ENCODE assay signal across 22 cellular contexts in genomic region chr10:36017141-36017540, GRCh38.
DNase-seq lines count a peak whose midpoint lies in the region; TF ChIP-seq lines count a peak whose summit lies in the region.
"Had no signal": no experiment of that assay in that cellular context is flagged by ENCODE, and none has a peak within 500 bp of the region (broad histone marks: within the 10 kb centered on the region; RNA-seq: fewer than 3 reads in every experiment).

No MANE protein-coding gene starts in this region.

- H3K9me3 Mint-ChIP-seq in MCF 10A (ENCODE audit: unreplicated experiment), result no peaks in the 10 kb centered on the region
- H3K9me3 Mint-ChIP-seq in activated naive CD4-positive, alpha-beta T cell treated with anti-CD3 and anti-CD28 coated beads, Interleukin-2, amount 10 ng/mL, durations not matched to agents 7 days and 5 days, result peaks cover 6% of the 10 kb centered on the region

- no peaks in the 10 kb centered on the region for H3K27me3 ChIP-seq in breast epithelium
- H3K27me3 ChIP-seq: BLaER1 treated with 17β-estradiol and CSF1 and Interleukin-3, amounts not matched to agents 10 nM and 100 nM had no signal

- TF ChIP-seq POLR2A in breast epithelium (IDR thresholded peaks at IDR 0.05), result no peak

- H3K4me1 ChIP-seq in breast epithelium, result no peaks in the 10 kb centered on the region

- DNase-seq in MCF 10A (ENCODE audit: unreplicated experiment) (peak; percentile 22), breast epithelium (ENCODE audit: low spot score in 2 of 2) (no peak), amniotic epithelial cell (ENCODE audit: low read depth) (peak; percentile 43), epithelial cell of proximal tubule (ENCODE audit: low read depth) (peak; percentile 58), AG20443 (ENCODE audit: low spot score) (no peak), NCI-H187 treated with DMSO at 0.1 percent for 48 hours (lab: John Stamatoyannopoulos, UW) (no peak), superior temporal gyrus (ENCODE audit: extremely low spot score) (no peak)
- DNase-seq in activated naive CD4-positive, alpha-beta T cell treated with anti-CD3 and anti-CD28 coated beads, Interleukin-2, amount 10 ng/mL, durations not matched to agents 7 days and 5 days, result no peak
- DNase-seq: 8988T; CD4-positive, CD25-positive, alpha-beta regulatory T cell; CD8-positive, alpha-beta memory T cell; COR-L47; DMS 273 treated with DMSO at 0.1 percent for 48 hours; DMS53; DND-41; EL; HCEC 1CT had no signal

- no peaks in the 10 kb centered on the region for H3K36me3 ChIP-seq in breast epithelium
- H3K36me3 ChIP-seq: BLaER1 treated with 17β-estradiol and CSF1 and Interleukin-3, amounts not matched to agents 10 nM and 100 nM had no signal

- BruUV-seq in MCF 10A (replicated peaks; lab: Mats Ljungman, UMichigan), result no TSS peak

- peak overlapping the region; percentile 7 for H3K27ac Mint-ChIP-seq in MCF 10A (ENCODE audit: low read depth, unreplicated experiment)
- no peak overlapping the region for H3K27ac Mint-ChIP-seq in activated naive CD4-positive, alpha-beta T cell treated with anti-CD3 and anti-CD28 coated beads, Interleukin-2, amount 10 ng/mL, durations not matched to agents 7 days and 5 days
- H3K27ac Mint-ChIP-seq: B cell; CD4-positive, CD25-positive, alpha-beta regulatory T cell; CD8-positive, alpha-beta memory T cell; IgD-negative memory B cell had no signal

- CTCF ChIA-PET in MCF 10A (lab: Yijun Ruan, JAX), result no interaction called here
- CTCF ChIA-PET in activated naive CD4-positive, alpha-beta T cell treated with anti-CD3 and anti-CD28 coated beads, Interleukin-2, amount 10 ng/mL, durations not matched to agents 7 days and 5 days (lab: Charles Lee), result no interaction called here

- no peaks in the 10 kb centered on the region for H3K36me3 Mint-ChIP-seq in MCF 10A (ENCODE audit: insufficient read depth, unreplicated experiment)
- H3K36me3 Mint-ChIP-seq in activated naive CD4-positive, alpha-beta T cell treated with anti-CD3 and anti-CD28 coated beads, Interleukin-2, amount 10 ng/mL, durations not matched to agents 7 days and 5 days, result no peaks in the 10 kb centered on the region
- H3K36me3 Mint-ChIP-seq: CD4-positive, CD25-positive, alpha-beta regulatory T cell; CD8-positive, alpha-beta memory T cell; IgD-negative memory B cell had no signal

- H3K4me1 Mint-ChIP-seq in MCF 10A (ENCODE audit: insufficient read depth, unreplicated experiment), result peaks cover 17% of the 10 kb centered on the region
- H3K4me1 Mint-ChIP-seq in activated naive CD4-positive, alpha-beta T cell treated with anti-CD3 and anti-CD28 coated beads, Interleukin-2, amount 10 ng/mL, durations not matched to agents 7 days and 5 days, result no peaks in the 10 kb centered on the region
- H3K4me1 Mint-ChIP-seq: B cell; CD4-positive, CD25-positive, alpha-beta regulatory T cell; CD8-positive, alpha-beta memory T cell; IgD-negative memory B cell had no signal

- H3K27ac ChIP-seq in breast epithelium, result no peak overlapping the region
- H3K27ac ChIP-seq: BLaER1 treated with 17β-estradiol and CSF1 and Interleukin-3, amounts not matched to agents 10 nM and 100 nM; HL-60 had no signal

- H3K4me3 ChIP-seq in breast epithelium (no peak overlapping the region), epithelial cell of proximal tubule (ENCODE audit: low read depth, low read length) (no peak overlapping the region)
- H3K4me3 ChIP-seq: BLaER1 treated with 17β-estradiol and CSF1 and Interleukin-3, amounts not matched to agents 10 nM and 100 nM; GM12878 had no signal

- intact Hi-C loops in MCF 10A (cut with micrococcal nuclease) (no loop called here), breast epithelium (cut with DNase I; ENCODE audit: low total_unique reads) (no loop called here)

- TF ChIP-seq CTCF in MCF 10A (IDR thresholded peaks at IDR 0.05; ENCODE audit: unreplicated experiment), result no peak
- TF ChIP-seq CTCF in breast epithelium (IDR thresholded peaks at IDR 0.05), result no peak
- TF ChIP-seq CTCF in epithelial cell of proximal tubule (conservative IDR thresholded peaks at IDR 0.05; ENCODE audit: low read depth, low read length), result no peak

- H3K9me3 ChIP-seq in breast epithelium, result no peaks in the 10 kb centered on the region
- H3K9me3 ChIP-seq: BLaER1 treated with 17β-estradiol and CSF1 and Interleukin-3, amounts not matched to agents 10 nM and 100 nM had no signal

- no peaks in the 10 kb centered on the region for H3K27me3 Mint-ChIP-seq in MCF 10A (ENCODE audit: insufficient read depth, unreplicated experiment)
- H3K27me3 Mint-ChIP-seq in activated naive CD4-positive, alpha-beta T cell treated with anti-CD3 and anti-CD28 coated beads, Interleukin-2, amount 10 ng/mL, durations not matched to agents 7 days and 5 days, result no peaks in the 10 kb centered on the region
- H3K27me3 Mint-ChIP-seq: B cell; CD4-positive, CD25-positive, alpha-beta regulatory T cell had no signal

- no peak overlapping the region for H3K4me3 Mint-ChIP-seq in MCF 10A (ENCODE audit: unreplicated experiment)
- no peak overlapping the region for H3K4me3 Mint-ChIP-seq in activated naive CD4-positive, alpha-beta T cell treated with anti-CD3 and anti-CD28 coated beads, Interleukin-2, amount 10 ng/mL, durations not matched to agents 7 days and 5 days
- H3K4me3 Mint-ChIP-seq: B cell; CD4-positive, CD25-positive, alpha-beta regulatory T cell; CD8-positive, alpha-beta memory T cell; IgD-negative memory B cell had no signal

- POLR2A ChIA-PET in MCF 10A (lab: Yijun Ruan, JAX), result no interaction called here

Comparison
In these comparisons a context has a peak if more than half of its experiments do, and no peak if none do; other contexts are left out.
1. DNase-seq: peak in MCF 10A (single experiment), amniotic epithelial cell (single experiment) and epithelial cell of proximal tubule (single experiment); none in breast epithelium (0 of 2), AG20443 (single experiment), NCI-H187 treated with DMSO at 0.1 percent for 48 hours (single experiment), activated naive CD4-positive, alpha-beta T cell treated with anti-CD3 and anti-CD28 coated beads, Interleukin-2, amount 10 ng/mL, durations not matched to agents 7 days and 5 days (single experiment) and superior temporal gyrus (single experiment).